Comparison of ENCODE assay signal across 14 cellular contexts in the genomic region with DNA sequence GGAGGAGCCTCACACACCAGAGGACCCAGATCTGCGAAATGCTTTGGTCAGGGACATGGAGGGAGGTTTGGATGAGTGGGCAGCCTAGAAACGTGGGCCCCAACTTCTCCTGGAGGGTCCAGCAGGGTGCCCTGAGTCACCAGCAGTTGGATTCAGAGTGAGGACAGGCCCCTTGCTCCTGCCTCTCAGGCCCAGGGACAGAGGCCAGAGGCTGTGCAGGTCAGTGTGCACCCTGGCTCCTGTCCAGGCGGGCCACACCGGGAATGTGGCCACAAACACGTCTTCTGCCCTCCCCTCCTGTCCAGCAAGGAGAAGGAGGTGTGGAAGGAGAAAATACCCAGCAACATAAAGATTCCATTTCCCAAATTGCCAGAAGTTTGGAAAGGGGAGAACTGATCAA.
"Had no signal": no experiment of that assay in that cellular context is flagged by ENCODE, and none has a peak within 500 bp of the region (broad histone marks: within the 10 kb centered on the region; RNA-seq: fewer than 3 reads in every experiment).

No MANE protein-coding gene starts in this region.

- H3K4me3 ChIP-seq: prostate gland, spleen, tibial artery had no signal

- H3K27me3 ChIP-seq: spleen, tibial artery had no signal

- DNase-seq: activated CD4-positive, alpha-beta T cell treated with anti-CD3 and anti-CD28 coated beads for 1 hour; activated CD4-positive, alpha-beta T cell treated with anti-CD3 and anti-CD28 coated beads, Interleukin-2, amount 50 U/mL, for 4 hours; activated gamma-delta T cell; endodermal cell; foreskin melanocyte; spleen; stimulated activated naive CD4-positive, alpha-beta T cell; SW 1271; T-helper 2 cell; tibial artery had no signal

- H3K27ac ChIP-seq: epithelial cell of prostate, prostate gland, spleen, tibial artery, VCaP had no signal

- ATAC-seq: activated naive CD4-positive, alpha-beta T cell treated with anti-CD3 and anti-CD28 coated beads, Interleukin-2, amount 50 U/mL, for 72 hours had no signal

- H3K9me3 ChIP-seq: prostate gland, spleen, tibial artery had no signal

- H3K4me1 ChIP-seq: prostate gland had no signal
